Comparison of ENCODE assay signal across 26 cellular contexts in genomic region chr12:83097656-83098055, GRCh38.
DNase-seq lines count a peak whose midpoint lies in the region; ATAC-seq and TF ChIP-seq lines count a peak whose summit lies in the region.
"Had no signal": no experiment of that assay in that cellular context is flagged by ENCODE, and none has a peak within 500 bp of the region (broad histone marks: within the 10 kb centered on the region; RNA-seq: fewer than 3 reads in every experiment).

No MANE protein-coding gene starts in this region.

- no peak overlapping the region for H3K9ac ChIP-seq in neural progenitor cell
- H3K9ac ChIP-seq in GM23248, result no peak overlapping the region

- H4K20me1 ChIP-seq in neural progenitor cell (ENCODE audit: low read depth) (no peaks in the 10 kb centered on the region), GM23248 (ENCODE audit: insufficient read depth) (no peaks in the 10 kb centered on the region)

- H3K9me3 ChIP-seq in neural progenitor cell (ENCODE audit: low read depth) (no peaks in the 10 kb centered on the region), GM23248 (ENCODE audit: low read depth) (no peaks in the 10 kb centered on the region)
- H3K9me3 ChIP-seq: A549 had no signal

- H3K27me3 ChIP-seq in neural progenitor cell (no peaks in the 10 kb centered on the region), GM23248 (replicated peaks; ENCODE audit: insufficient read depth) (no peaks in the 10 kb centered on the region)

- H3K4me3 ChIP-seq in neural progenitor cell (no peak overlapping the region), GM23248 (no peak overlapping the region)
- H3K4me3 ChIP-seq: A549 had no signal

- H3K4me1 Mint-ChIP-seq in neural progenitor cell, result peaks cover 16% of the 10 kb centered on the region
- H3K4me1 Mint-ChIP-seq: B cell, IgD-negative memory B cell, T-cell had no signal

- H3K27me3 Mint-ChIP-seq in neural progenitor cell (ENCODE audit: insufficient read depth, low read depth), result peaks cover 2% of the 10 kb centered on the region
- H3K27me3 Mint-ChIP-seq: B cell, IgD-negative memory B cell, T-cell had no signal

- no peak for ATAC-seq in HG02571 (IDR thresholded peaks at IDR 0.05; ENCODE audit: unreplicated experiment)
- ATAC-seq: A549; CD8-positive, alpha-beta T cell; PC-3; T-cell had no signal

- H3K4me3 Mint-ChIP-seq in neural progenitor cell, result no peak overlapping the region
- H3K4me3 Mint-ChIP-seq: B cell; CD8-positive, alpha-beta T cell; IgD-negative memory B cell; T-cell had no signal

- peak; percentile 39 for DNase-seq in G401 (ENCODE audit: low spot score)
- peak; percentile 37 for DNase-seq in NCI-H526 treated with DMSO at 0.1 percent for 48 hours (lab: John Stamatoyannopoulos, UW)
- DNase-seq in globus pallidus (ENCODE audit: low spot score), result peak; percentile 57
- DNase-seq in neural progenitor cell (ENCODE audit: low spot score), result no peak
- no peak for DNase-seq in GM23248
- no peak for DNase-seq in ureter (ENCODE audit: low spot score)
- no peak for DNase-seq in NCI-H2029 treated with DMSO at 0.1 percent for 48 hours (lab: John Stamatoyannopoulos, UW)
- DNase-seq: CD8-positive, alpha-beta T cell; DMS 273 treated with DMSO at 0.1 percent for 48 hours; DMS79 treated with DMSO at 0.1 percent for 48 hours; NCI-H1048; NCI-H1694; NCI-H2081 treated with DMSO at 0.1 percent for 48 hours; NCI-H2171; NCI-H524; NCI-H82; NK-92 treated with Interleukin-12 subunit alpha and Interleukin-12 subunit beta, amount 100 ng/mL, for 24 hours; PC-3; Right ventricle myocardium superior; T-cell had no signal

- peaks cover 4% of the 10 kb centered on the region for H3K36me3 Mint-ChIP-seq in neural progenitor cell
- H3K36me3 Mint-ChIP-seq: CD8-positive, alpha-beta T cell; IgD-negative memory B cell; T-cell had no signal

- no peak for TF ChIP-seq CTCF in neural progenitor cell (IDR thresholded peaks at IDR 0.05)

- H3K4me1 ChIP-seq in neural progenitor cell (peaks cover 15% of the 10 kb centered on the region), GM23248 (ENCODE audit: insufficient read depth) (no peaks in the 10 kb centered on the region)
- H3K4me1 ChIP-seq: A549 had no signal

- no peak overlapping the region for H2AFZ ChIP-seq in neural progenitor cell (replicated peaks)
- H2AFZ ChIP-seq in GM23248, result no peak overlapping the region

- H3K27ac Mint-ChIP-seq in neural progenitor cell, result peak overlapping the region; percentile 1
- H3K27ac Mint-ChIP-seq: B cell; CD8-positive, alpha-beta T cell; IgD-negative memory B cell; T-cell had no signal

- H3F3A ChIP-seq in neural progenitor cell (ENCODE audit: low read depth) (no peaks in the 10 kb centered on the region), GM23248 (ENCODE audit: insufficient read depth) (0 out of 2 replicates have a peak, but pooled peaks cover 4% of the 10 kb centered on the region)

- H3K36me3 ChIP-seq in neural progenitor cell (no peaks in the 10 kb centered on the region), GM23248 (ENCODE audit: low read depth) (no peaks in the 10 kb centered on the region)

- no peak overlapping the region for H3K27ac ChIP-seq in neural progenitor cell
- no peak overlapping the region for H3K27ac ChIP-seq in GM23248
- H3K27ac ChIP-seq: A549, C4-2B, HL-60 had no signal

- peaks cover 13% of the 10 kb centered on the region for H3K9me3 Mint-ChIP-seq in neural progenitor cell

- 66 to 67% methylated on average over 5 of the region's 5 CpGs for WGBS in GM23248 (ENCODE audit: low coverage in 1 of 2, low lambda C conversion rate in 2 of 2, missing lambda C conversion rate in 2 of 2), 2 experiments

- H3K79me2 ChIP-seq in neural progenitor cell (ENCODE audit: low read depth), result no peaks in the 10 kb centered on the region
- no peaks in the 10 kb centered on the region for H3K79me2 ChIP-seq in GM23248 (ENCODE audit: insufficient read depth)

- H3K9me2 ChIP-seq in GM23248 (ENCODE audit: insufficient read depth), result no peaks in the 10 kb centered on the region

- H3K4me2 ChIP-seq in neural progenitor cell (no peak overlapping the region), GM23248 (ENCODE audit: unreplicated experiment) (no peak overlapping the region)
- H3K4me2 ChIP-seq: A549 had no signal

- in situ Hi-C loops in G401 (cut with HindIII; ENCODE audit: low sequenced_read_pairs) (no loop called here), GM23248 (cut with MboI) (no loop called here)

Comparison
In these comparisons a context has a peak if more than half of its experiments do, and no peak if none do; other contexts are left out.
1. DNase-seq: peak in G401 (single experiment), NCI-H526 treated with DMSO at 0.1 percent for 48 hours (single experiment) and globus pallidus (single experiment); none in neural progenitor cell (single experiment), GM23248 (single experiment), ureter (single experiment) and NCI-H2029 treated with DMSO at 0.1 percent for 48 hours (single experiment).